8 cellular contexts compared by ENCODE assay signal in genomic region chr1:18927082-18927653, GRCh38. TPM values are rescaled to one million over a fixed set of nuclear protein-coding genes. Genes with fewer than 3 reads are reported as not detected.
DNase-seq lines count a peak whose midpoint lies in the region; ATAC-seq and TF ChIP-seq lines count a peak whose summit lies in the region.

No MANE protein-coding gene starts in this region.

- H3K27me3 ChIP-seq in right lobe of liver = no peaks in the 10 kb centered on the region

- H3K4me3 Mint-ChIP-seq in activated CD8-positive, alpha-beta T cell treated with anti-CD3 and anti-CD28 coated beads, Interleukin-2, amount 10 ng/mL, durations not matched to agents 7 days and 5 days = peak overlapping the region; percentile 83

- TF ChIP-seq POLR2A in GM18505 (IDR thresholded peaks at IDR 0.05; ENCODE audit: borderline replicate concordance, extremely low read depth, insufficient read depth, insufficient read length) (peak; percentile 37), right lobe of liver (IDR thresholded peaks at IDR 0.05) (no peak)

- H3K4me1 Mint-ChIP-seq in activated CD8-positive, alpha-beta T cell treated with anti-CD3 and anti-CD28 coated beads, Interleukin-2, amount 10 ng/mL, durations not matched to agents 7 days and 5 days (ENCODE audit: low read depth) = peaks cover 68% of the 10 kb centered on the region

- ATAC-seq in GM18505 (IDR thresholded peaks at IDR 0.05; ENCODE audit: unreplicated experiment) (peak; percentile 36), HG03159 (IDR thresholded peaks at IDR 0.05; ENCODE audit: unreplicated experiment) (peak; percentile 33), right lobe of liver (no peak)
- peak; percentile 32 for ATAC-seq in activated CD8-positive, alpha-beta T cell treated with anti-CD3 and anti-CD28 coated beads, Interleukin-2, amount 10 ng/mL, durations not matched to agents 7 days and 5 days

- no peak overlapping the region for H3K4me3 ChIP-seq in right lobe of liver

- H3K36me3 ChIP-seq in right lobe of liver = no peaks in the 10 kb centered on the region

- no peak for TF ChIP-seq CTCF in right lobe of liver (IDR thresholded peaks at IDR 0.05)

- no peaks in the 10 kb centered on the region for H3K9me3 Mint-ChIP-seq in activated CD8-positive, alpha-beta T cell treated with anti-CD3 and anti-CD28 coated beads, Interleukin-2, amount 10 ng/mL, durations not matched to agents 7 days and 5 days (ENCODE audit: insufficient read depth)

- peak; percentile 45 for DNase-seq in activated CD8-positive, alpha-beta T cell treated with anti-CD3 and anti-CD28 coated beads, Interleukin-2, amount 10 ng/mL, durations not matched to agents 7 days and 5 days
- DNase-seq in right lobe of liver = no peak
- no peak for DNase-seq in ecto neural progenitor cell (ENCODE audit: low spot score)
- DNase-seq in NCI-H2171 treated with DMSO at 0.1 percent for 48 hours (lab: John Stamatoyannopoulos, UW) = no peak
- DNase-seq in NCI-H2171 (lab: John Stamatoyannopoulos, UW) = no peak
- DNase-seq in NCI-H526 (lab: John Stamatoyannopoulos, UW) = no peak

- peaks cover 2 to 11% (median 7%) of the 10 kb centered on the region in 4 donors for H3K4me1 ChIP-seq in right lobe of liver

- no CpG with 5 or more reads among the region's 16 CpGs for WGBS in right lobe of liver (ENCODE audit: insufficient coverage, low coverage, low lambda C conversion rate, missing lambda C conversion rate)

- H3K27ac ChIP-seq in right lobe of liver = peak overlapping the region; percentile 64 to 74 (median 66)

- peak overlapping the region; percentile 98 for H3K27ac Mint-ChIP-seq in activated CD8-positive, alpha-beta T cell treated with anti-CD3 and anti-CD28 coated beads, Interleukin-2, amount 10 ng/mL, durations not matched to agents 7 days and 5 days

- POLR2A ChIA-PET in activated CD8-positive, alpha-beta T cell treated with anti-CD3 and anti-CD28 coated beads, Interleukin-2, amount 10 ng/mL, durations not matched to agents 7 days and 5 days (lab: Charles Lee) = interaction anchor here (0.7 to 4.8 kb wide), 18 partner anchors 10 to 283 kb away, joined by 3 to 118 read pairs (median 8); partner anchors contain the start of genes ALDH4A1, IFFO2 and UBR4

- CTCF ChIA-PET in activated CD8-positive, alpha-beta T cell treated with anti-CD3 and anti-CD28 coated beads, Interleukin-2, amount 10 ng/mL, durations not matched to agents 7 days and 5 days (lab: Charles Lee) = interaction anchor here (0.7 to 7.9 kb wide), 9 partner anchors 13 to 186 kb away, joined by 3 to 116 read pairs (median 14); partner anchors contain the start of genes ALDH4A1 and IFFO2

- no peaks in the 10 kb centered on the region for H3K27me3 Mint-ChIP-seq in activated CD8-positive, alpha-beta T cell treated with anti-CD3 and anti-CD28 coated beads, Interleukin-2, amount 10 ng/mL, durations not matched to agents 7 days and 5 days (ENCODE audit: low read depth)

- peaks cover 2% of the 10 kb centered on the region for H3K36me3 Mint-ChIP-seq in activated CD8-positive, alpha-beta T cell treated with anti-CD3 and anti-CD28 coated beads, Interleukin-2, amount 10 ng/mL, durations not matched to agents 7 days and 5 days (ENCODE audit: low read depth)

- no peaks in the 10 kb centered on the region for H3K9me3 ChIP-seq in right lobe of liver

- intact Hi-C loops in right lobe of liver (cut with DNase I) = no loop called here

RNA-seq across cellular contexts. Expression of gene ALDH4A1, which starts 24.8 kb away (rescaled TPM):
- 1 to 10 TPM; 4.2 to 4.3 TPM for total RNA-seq in activated CD8-positive, alpha-beta T cell treated with anti-CD3 and anti-CD28 coated beads, Interleukin-2, amount 10 ng/mL, durations not matched to agents 7 days and 5 days
- total RNA-seq in right lobe of liver = 100 to 1,000 TPM; 218 to 364 (median 265) TPM

RNA-seq across cellular contexts. Expression of gene IFFO2, which starts 29.3 kb away (rescaled TPM):
- total RNA-seq in activated CD8-positive, alpha-beta T cell treated with anti-CD3 and anti-CD28 coated beads, Interleukin-2, amount 10 ng/mL, durations not matched to agents 7 days and 5 days = 1 to 10 TPM; 7.2 to 8.2 TPM
- total RNA-seq in right lobe of liver = 10 to 100 TPM in 2 of 6 experiments, 1 to 10 TPM in 4; 2.9 to 12.7 (median 7.2) TPM

Comparison
In these comparisons a context has a peak if more than half of its experiments do, and no peak if none do; other contexts are left out.
1. ATAC-seq: peak in GM18505 (single experiment), HG03159 (single experiment) and activated CD8-positive, alpha-beta T cell treated with anti-CD3 and anti-CD28 coated beads, Interleukin-2, amount 10 ng/mL, durations not matched to agents 7 days and 5 days (single experiment); none in right lobe of liver (0 of 4).
2. RNA of gene ALDH4A1, which starts 24.8 kb away (total RNA-seq): 218 to 364 TPM in right lobe of liver; 4.2 to 4.3 TPM in activated CD8-positive, alpha-beta T cell treated with anti-CD3 and anti-CD28 coated beads, Interleukin-2, amount 10 ng/mL, durations not matched to agents 7 days and 5 days; every median in the first group is over 10 times any median in the second.